ENCODE assay signal across 9 cellular contexts in the genomic region with DNA sequence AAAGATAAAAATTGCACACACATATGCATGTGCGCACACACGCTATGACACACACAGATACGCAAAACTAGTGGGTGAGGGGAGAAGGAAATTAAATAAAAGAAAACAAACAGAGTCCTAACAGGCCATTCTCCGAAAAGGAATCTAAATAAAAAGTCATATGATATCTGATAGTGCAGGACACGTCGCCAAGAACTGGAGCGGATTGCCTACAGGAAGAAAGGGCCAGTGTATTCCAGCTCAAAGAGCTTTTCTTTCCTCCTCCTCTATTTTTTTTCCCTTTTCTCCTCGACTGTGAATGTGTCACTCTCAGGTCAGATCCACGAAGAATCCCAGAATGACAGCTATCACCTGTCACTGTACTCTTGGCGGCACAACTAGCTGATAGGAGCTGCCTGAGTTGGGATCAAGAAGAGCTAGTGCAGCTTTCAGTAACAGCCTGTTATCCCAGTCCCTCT.
DNase-seq lines count a peak whose midpoint lies in the region; ATAC-seq and TF ChIP-seq lines count a peak whose summit lies in the region.
"Had no signal": no experiment of that assay in that cellular context is flagged by ENCODE, and none has a peak within 500 bp of the region (broad histone marks: within the 10 kb centered on the region; RNA-seq: fewer than 3 reads in every experiment).

No MANE protein-coding gene starts in this region.

- TF ChIP-seq POLR2A in GM19099 (IDR thresholded peaks at IDR 0.05; ENCODE audit: extremely low read depth, insufficient read length, low read depth): peak; percentile 40

- H3K4me2 ChIP-seq in SU-DHL-6 (ENCODE audit: low read depth, low read length, poor library complexity, severe bottlenecking): peak overlapping the region; percentile 83

- ATAC-seq in left ventricle myocardium superior: peak; percentile 61

- CTCF ChIA-PET in activated CD4-positive, alpha-beta memory T cell treated with anti-CD3 and anti-CD28 coated beads for 36 hours (lab: Charles Lee): no interaction called here

- peaks cover 2% of the 10 kb centered on the region for H3K4me1 Mint-ChIP-seq in activated CD4-positive, alpha-beta memory T cell treated with anti-CD3 and anti-CD28 coated beads for 36 hours (ENCODE audit: low read depth)

- H3K9me2 ChIP-seq in SU-DHL-6 (replicated peaks; ENCODE audit: insufficient read depth, low read length): no peaks in the 10 kb centered on the region

- no peaks in the 10 kb centered on the region for H3K36me3 Mint-ChIP-seq in activated CD4-positive, alpha-beta memory T cell treated with anti-CD3 and anti-CD28 coated beads for 36 hours

- H4K20me1 ChIP-seq in SU-DHL-6 (ENCODE audit: low read depth, low read length): no peaks in the 10 kb centered on the region

- H3K36me3 ChIP-seq in SU-DHL-6 (ENCODE audit: low read length): no peaks in the 10 kb centered on the region
- no peaks in the 10 kb centered on the region for H3K36me3 ChIP-seq in H7 (replicated peaks; ENCODE audit: control insufficient read depth, insufficient read depth, low read length)

- H3K9me3 Mint-ChIP-seq in activated CD4-positive, alpha-beta memory T cell treated with anti-CD3 and anti-CD28 coated beads for 36 hours: no peaks in the 10 kb centered on the region

- peak; percentile 38 for DNase-seq in left ventricle myocardium superior
- DNase-seq in activated CD4-positive, alpha-beta T cell treated with anti-CD3 and anti-CD28 coated beads for 4 hours: no peak
- no peak for DNase-seq in H7
- DNase-seq in SHP77 (lab: John Stamatoyannopoulos, UW): no peak
- no peak for DNase-seq in activated CD4-positive, alpha-beta memory T cell treated with anti-CD3 and anti-CD28 coated beads for 36 hours
- DNase-seq: OCI-M1 had no signal

- peak overlapping the region; percentile 63 for H2AFZ ChIP-seq in SU-DHL-6 (ENCODE audit: low read depth, low read length, severe bottlenecking)

- no peaks in the 10 kb centered on the region for H3K79me2 ChIP-seq in SU-DHL-6 (ENCODE audit: insufficient read depth, low read length)

- no peak overlapping the region for H3K4me3 Mint-ChIP-seq in activated CD4-positive, alpha-beta memory T cell treated with anti-CD3 and anti-CD28 coated beads for 36 hours

- TF ChIP-seq CTCF in SU-DHL-6 (IDR thresholded peaks at IDR 0.05; ENCODE audit: insufficient read depth, low read length, poor library complexity, severe bottlenecking): no peak

- peaks cover 49% of the 10 kb centered on the region for H3F3A ChIP-seq in SU-DHL-6 (ENCODE audit: insufficient read depth)

- POLR2A ChIA-PET in activated CD4-positive, alpha-beta memory T cell treated with anti-CD3 and anti-CD28 coated beads for 36 hours (lab: Charles Lee): no interaction called here

- H3K27me3 Mint-ChIP-seq in activated CD4-positive, alpha-beta memory T cell treated with anti-CD3 and anti-CD28 coated beads for 36 hours: no peaks in the 10 kb centered on the region

- no peak overlapping the region for H3K27ac Mint-ChIP-seq in activated CD4-positive, alpha-beta memory T cell treated with anti-CD3 and anti-CD28 coated beads for 36 hours

- peak overlapping the region; percentile 47 for H3K9ac ChIP-seq in SU-DHL-6 (ENCODE audit: low read length)

- intact Hi-C loops in left ventricle myocardium superior (cut with micrococcal nuclease): no loop called here
- intact Hi-C loops in activated CD4-positive, alpha-beta memory T cell treated with anti-CD3 and anti-CD28 coated beads for 36 hours (cut with micrococcal nuclease): no loop called here

- H3K27me3 ChIP-seq in SU-DHL-6 (ENCODE audit: low read length) (no peaks in the 10 kb centered on the region), H7 (ENCODE audit: control insufficient read depth, insufficient read depth, low read length) (no peaks in the 10 kb centered on the region)

- H3K9me3 ChIP-seq in SU-DHL-6 (ENCODE audit: insufficient read depth, low read length): no peaks in the 10 kb centered on the region

- H3K4me3 ChIP-seq in SU-DHL-6 (ENCODE audit: insufficient read depth, low read length, poor library complexity, severe bottlenecking) (peak overlapping the region; percentile 29), skin epidermis (peak overlapping the region in 1 of 7 experiments; percentile 3), H7 (ENCODE audit: insufficient read depth, low read depth, low read length) (no peak overlapping the region)

- peak overlapping the region; percentile 88 for H3K27ac ChIP-seq in SU-DHL-6 (ENCODE audit: low read depth, low read length)
- H3K27ac ChIP-seq in skin epidermis: peak overlapping the region in 17 of 21 experiments; percentile 19 to 76 (median 56)
